Comparison of ENCODE assay signal across 2 cellular contexts in genomic region chr9:62799851-62800371, GRCh38.
A peak's percentile ranks its signal among the peaks of the same experiment; 100 is the strongest.
TF ChIP-seq lines count a peak whose summit lies in the region.

No MANE protein-coding gene starts in this region.

TF ChIP-seq in SK-N-SH, 30 proteins besides CTCF, POLR2A, EP300 and RAD21:
- TF ChIP-seq, protein P1, sequence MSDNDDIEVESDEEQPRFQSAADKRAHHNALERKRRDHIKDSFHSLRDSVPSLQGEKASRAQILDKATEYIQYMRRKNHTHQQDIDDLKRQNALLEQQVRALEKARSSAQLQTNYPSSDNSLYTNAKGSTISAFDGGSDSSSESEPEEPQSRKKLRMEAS (IDR thresholded peaks at IDR 0.05; ENCODE audit: low read depth) = peak; percentile 8; the same call in 1 of the 2 replicates

TF ChIP-seq in H1, 55 proteins besides CTCF, POLR2A, EP300 and RAD21:
- TF ChIP-seq SUZ12 (IDR thresholded peaks at IDR 0.05; ENCODE audit: low read length) (peak; percentile 45; the same call in 1 of the 2 replicates), EZH2 (IDR thresholded peaks at IDR 0.05; ENCODE audit: low read depth, low read length, severe bottlenecking) (peak; percentile 31), RNF2 (IDR thresholded peaks at IDR 0.05; ENCODE audit: borderline replicate concordance, low read depth, low read length, missing control alignments, poor library complexity, severe bottlenecking) (peak; percentile 10), KDM4A (IDR thresholded peaks at IDR 0.05; ENCODE audit: low read depth, low read length, severe bottlenecking) (peak; percentile 55)
